9 cellular contexts compared by ENCODE assay signal in genomic region chr11:67269401-67270255, GRCh38. TPM values are rescaled to one million over a fixed set of nuclear protein-coding genes. Genes with fewer than 3 reads are reported as not detected.
A peak's percentile ranks its signal among the peaks of the same experiment; 100 is the strongest.
DNase-seq lines count a peak whose midpoint lies in the region; ATAC-seq, FAIRE-seq and TF ChIP-seq lines count a peak whose summit lies in the region.
"Had no signal": no experiment of that assay in that cellular context is flagged by ENCODE, and none has a peak within 500 bp of the region (broad histone marks: within the 10 kb centered on the region; RNA-seq: fewer than 3 reads in every experiment).

No MANE protein-coding gene starts in this region.

- H3K9me3 Mint-ChIP-seq in Calu3 (ENCODE audit: low read depth, unreplicated experiment), result no peaks in the 10 kb centered on the region

- CTCF ChIA-PET in Calu3 (lab: Charles Lee), result interaction anchor here (1.4 kb wide), 1 partner anchor 48 kb away, joined by 5 read pairs; no protein-coding TSS in a partner anchor
- CTCF ChIA-PET in endothelial cell of umbilical vein (lab: Charles Lee), result interaction anchor here (1.2 to 2.7 kb wide), 7 partner anchors 8 to 132 kb away, joined by 3 to 8 read pairs (median 6); partner anchors contain the start of genes ANKRD13D, PPP1CA and SSH3

- no peaks in the 10 kb centered on the region for H3K27me3 Mint-ChIP-seq in Calu3 (ENCODE audit: unreplicated experiment)

- H3K9me1 ChIP-seq in endothelial cell of umbilical vein (replicated peaks; ENCODE audit: control insufficient read depth, extremely low read depth, insufficient read depth, low read length), result no peaks in the 10 kb centered on the region

- peaks cover 51% of the 10 kb centered on the region for H3K36me3 Mint-ChIP-seq in Calu3 (ENCODE audit: insufficient read depth, unreplicated experiment)

- peaks cover 66% of the 10 kb centered on the region for H3K79me2 ChIP-seq in OCI-LY1 (ENCODE audit: insufficient read depth, low read length)
- peaks cover 73% of the 10 kb centered on the region for H3K79me2 ChIP-seq in endothelial cell of umbilical vein (ENCODE audit: control insufficient read depth, insufficient read depth, low read length)

- H3K27ac ChIP-seq in OCI-LY1 (ENCODE audit: low read depth, low read length, poor library complexity, severe bottlenecking), result peak overlapping the region; percentile 98
- H3K27ac ChIP-seq in endothelial cell of umbilical vein (ENCODE audit: insufficient read depth, low read depth, low read length), result no peak overlapping the region
- peak overlapping the region; percentile 99 for H3K27ac ChIP-seq in neutrophil

- no peak for FAIRE-seq in endothelial cell of umbilical vein (lab: Jason Lieb, UNC)
- FAIRE-seq: bronchial epithelial cell had no signal

- H3K4me1 ChIP-seq in OCI-LY1 (ENCODE audit: insufficient read depth, low read length, severe bottlenecking), result peaks cover 78% of the 10 kb centered on the region
- H3K4me1 ChIP-seq in endothelial cell of umbilical vein (ENCODE audit: control insufficient read depth, extremely low read depth, insufficient read depth, low read length), result peaks cover 32% of the 10 kb centered on the region
- H3K4me1 ChIP-seq in neutrophil (ENCODE audit: control insufficient read depth in 1 of 2, insufficient read depth in 1 of 2, low read depth in 1 of 2, low read length in 1 of 2), result peaks cover 75 to 83% of the 10 kb centered on the region in 2 experiments

- H4K20me1 ChIP-seq in OCI-LY1 (ENCODE audit: insufficient read depth, low read length) (no peaks in the 10 kb centered on the region), endothelial cell of umbilical vein (replicated peaks; ENCODE audit: control insufficient read depth, extremely low read depth, insufficient read depth, low read length) (no peaks in the 10 kb centered on the region)

- H3K9me2 ChIP-seq in OCI-LY1 (ENCODE audit: low read depth, low read length), result no peaks in the 10 kb centered on the region

- intact Hi-C loops in Calu3 (cut with micrococcal nuclease; ENCODE audit: unreplicated experiment) (loop anchor here (10.0 kb wide), 1 partner anchor 115 kb away; no protein-coding TSS in a partner anchor), endothelial cell of umbilical vein (cut with micrococcal nuclease) (loop anchor here (10.0 kb wide), 1 partner anchor 235 kb away; the partner anchor contains the start of genes CDK2AP2 and PITPNM1)

- H2AFZ ChIP-seq in OCI-LY1 (ENCODE audit: low read length) (no peak overlapping the region), endothelial cell of umbilical vein (ENCODE audit: low read depth, low read length) (no peak overlapping the region)

- H3K4me3 Mint-ChIP-seq in Calu3 (ENCODE audit: low read depth, unreplicated experiment), result peak overlapping the region; percentile 14

- H3K4me2 ChIP-seq in OCI-LY1 (ENCODE audit: low read length), result peak overlapping the region; percentile 93
- peak overlapping the region; percentile 59 for H3K4me2 ChIP-seq in endothelial cell of umbilical vein (ENCODE audit: insufficient read depth, low read length)

- H3K9ac ChIP-seq in OCI-LY1 (ENCODE audit: low read length) (peak overlapping the region; percentile 97), endothelial cell of umbilical vein (replicated peaks; ENCODE audit: extremely low read depth, insufficient read depth, low read length) (peak overlapping the region; percentile 1)

- peaks cover 45% of the 10 kb centered on the region for H3K36me3 ChIP-seq in OCI-LY1 (ENCODE audit: insufficient read depth, low read length)
- peaks cover 0 to 9% of the 10 kb centered on the region in 2 experiments for H3K36me3 ChIP-seq in endothelial cell of umbilical vein (ENCODE audit: control insufficient read depth in 2 of 2, extremely low read depth in 1 of 2, insufficient read depth in 2 of 2, low read length in 2 of 2)
- peaks cover 34% of the 10 kb centered on the region for H3K36me3 ChIP-seq in neutrophil

- no peaks in the 10 kb centered on the region for H3K27me3 ChIP-seq in OCI-LY1 (ENCODE audit: insufficient read depth, low read length)
- no peaks in the 10 kb centered on the region for H3K27me3 ChIP-seq in endothelial cell of umbilical vein (ENCODE audit: control insufficient read depth in 2 of 2, insufficient read depth in 2 of 2, low read length in 2 of 2)
- H3K27me3 ChIP-seq in neutrophil, result no peaks in the 10 kb centered on the region

- ATAC-seq in GM21576 (IDR thresholded peaks at IDR 0.05; ENCODE audit: unreplicated experiment) (no peak), SK-N-SH treated with all-trans-retinoic acid at 6 μM for 48 hours (no peak), HG02970 (IDR thresholded peaks at IDR 0.05; ENCODE audit: low FRiP score, unreplicated experiment) (no peak)

- dilution Hi-C loops in endothelial cell of umbilical vein (cut with MboI; ENCODE audit: extremely low pct_ligation_motif_present, low sequenced_read_pairs), result no loop called here

- TF ChIP-seq POLR2A in endothelial cell of umbilical vein (IDR thresholded peaks at IDR 0.05; ENCODE audit: low read depth, low read length), result peak; percentile 56

- peak overlapping the region; percentile 93 for H3K4me3 ChIP-seq in OCI-LY1 (ENCODE audit: low read depth, low read length, poor library complexity, severe bottlenecking)
- H3K4me3 ChIP-seq in endothelial cell of umbilical vein (replicated peaks in 1 of 3; ENCODE audit: insufficient read depth in 1 of 3, low read depth in 1 of 3, low read length in 3 of 3), result no peak overlapping the region
- H3K4me3 ChIP-seq in neutrophil (ENCODE audit: low read depth in 1 of 2, low read length in 1 of 2), result peak overlapping the region; percentile 95 to 97

- POLR2A ChIA-PET in endothelial cell of umbilical vein (lab: Charles Lee), result interaction anchor here (0.5 to 0.7 kb wide), 2 partner anchors 14 to 63 kb away, joined by 4 to 5 read pairs; no protein-coding TSS in a partner anchor

- peaks cover 9% of the 10 kb centered on the region; the same call in 1 of the 2 replicates for H3F3A ChIP-seq in OCI-LY1 (ENCODE audit: insufficient read depth, low read length)

- BruUV-seq in Calu3 (replicated peaks; lab: Mats Ljungman, UMichigan) (no TSS peak), endothelial cell of umbilical vein (replicated peaks; lab: Mats Ljungman, UMichigan) (no TSS peak)

- H3K9me3 ChIP-seq in OCI-LY1 (ENCODE audit: low read length), result no peaks in the 10 kb centered on the region
- H3K9me3 ChIP-seq in endothelial cell of umbilical vein (replicated peaks; ENCODE audit: control insufficient read depth, insufficient read depth, low read length), result no peaks in the 10 kb centered on the region
- H3K9me3 ChIP-seq in neutrophil, result no peaks in the 10 kb centered on the region

- H3K4me1 Mint-ChIP-seq in Calu3 (ENCODE audit: low read depth, unreplicated experiment), result peaks cover 27% of the 10 kb centered on the region

- H3K27ac Mint-ChIP-seq in Calu3 (ENCODE audit: unreplicated experiment), result no peak overlapping the region

- DNase-seq in Calu3 (no peak), endothelial cell of umbilical vein (ENCODE audit: low read depth, low spot score) (peak; percentile 24)
- no peak for DNase-seq in effector CD4-positive, alpha-beta T cell

- no peak for TF ChIP-seq CTCF in Calu3 (IDR thresholded peaks at IDR 0.05; ENCODE audit: unreplicated experiment)
- no peak for TF ChIP-seq CTCF in OCI-LY1 (IDR thresholded peaks at IDR 0.05; ENCODE audit: low read length)
- no peak for TF ChIP-seq CTCF in endothelial cell of umbilical vein (IDR thresholded peaks at IDR 0.05; ENCODE audit: extremely low read depth in 1 of 2, insufficient read depth in 1 of 2, low read depth in 1 of 2, low read length in 2 of 2)
- no peak for TF ChIP-seq CTCF in neutrophil (IDR thresholded peaks at IDR 0.05)

TF ChIP-seq in endothelial cell of umbilical vein, 7 proteins besides CTCF, POLR2A, EP300 and RAD21 (continues in another document):
- TF ChIP-seq MAX (IDR thresholded peaks at IDR 0.05; ENCODE audit: insufficient read depth, insufficient read length), result no peak

TF ChIP-seq in SK-N-SH treated with all-trans-retinoic acid at 6 μM for 48 hours, 23 proteins besides CTCF, POLR2A, EP300 and RAD21 (continues in another document):
- no peak for TF ChIP-seq ZFP30 (CRISPR knock-in tag; IDR thresholded peaks at IDR 0.05)

RNA-seq across cellular contexts. Expression of gene GRK2, which starts 3.4 kb away (rescaled TPM):
- total RNA-seq in Calu3 (2022), result 69.8 and 71.3 TPM in 2 replicates
- total RNA-seq in endothelial cell of umbilical vein, result 62.3 and 66.9 TPM in 2 replicates
- polyA plus RNA-seq in endothelial cell of umbilical vein, result 57.9 and 73.1 TPM in 2 replicates
- 41.3 and 53.7 TPM in 2 replicates for polyA plus RNA-seq in endothelial cell of umbilical vein (2011; cell fraction: cytosol; rRNA removed)
- 132 and 162 TPM in 2 replicates for polyA plus RNA-seq in endothelial cell of umbilical vein (2011; cell fraction: nucleus; rRNA removed)
- 41.3 and 55.6 TPM in 2 replicates for polyA plus RNA-seq in endothelial cell of umbilical vein (2012)
- 30.8 and 39.9 TPM in 2 replicates for polyA minus RNA-seq in endothelial cell of umbilical vein
- 52.9 TPM for polyA minus RNA-seq in endothelial cell of umbilical vein (2011; cell fraction: cytosol; rRNA and poly(A)+ RNA removed)
- 38.1 and 49.4 TPM in 2 replicates for polyA minus RNA-seq in endothelial cell of umbilical vein (2011; cell fraction: nucleus; rRNA and poly(A)+ RNA removed)

RNA-seq across cellular contexts. Expression of gene ANKRD13D, which starts 19.5 kb away (rescaled TPM):
- total RNA-seq in Calu3 (2022) (50.8 and 58.5 TPM in 2 replicates), endothelial cell of umbilical vein (57.5 and 69.6 TPM in 2 replicates)
- 43.5 and 51.2 TPM in 2 replicates for polyA plus RNA-seq in endothelial cell of umbilical vein
- polyA plus RNA-seq in endothelial cell of umbilical vein (2011; cell fraction: cytosol; rRNA removed), result 23.3 and 32.6 TPM in 2 replicates
- polyA plus RNA-seq in endothelial cell of umbilical vein (2011; cell fraction: nucleus; rRNA removed), result 110 TPM in 2 replicates
- 18.1 and 22.7 TPM in 2 replicates for polyA plus RNA-seq in endothelial cell of umbilical vein (2012)
- 22.4 and 23.7 TPM in 2 replicates for polyA minus RNA-seq in endothelial cell of umbilical vein
- 12.2 TPM for polyA minus RNA-seq in endothelial cell of umbilical vein (2011; cell fraction: cytosol; rRNA and poly(A)+ RNA removed)
- polyA minus RNA-seq in endothelial cell of umbilical vein (2011; cell fraction: nucleus; rRNA and poly(A)+ RNA removed), result 36.1 and 50.4 TPM in 2 replicates

RNA-seq across cellular contexts. Expression of gene SSH3, which starts 33.7 kb away (rescaled TPM):
- total RNA-seq in Calu3 (2022) (73.0 and 84.3 TPM in 2 replicates), endothelial cell of umbilical vein (16.5 and 22.5 TPM in 2 replicates)
- 14.3 and 16.4 TPM in 2 replicates for polyA plus RNA-seq in endothelial cell of umbilical vein
- polyA plus RNA-seq in endothelial cell of umbilical vein (2011; cell fraction: cytosol; rRNA removed), result 6.1 and 9.0 TPM in 2 replicates
- polyA plus RNA-seq in endothelial cell of umbilical vein (2011; cell fraction: nucleus; rRNA removed), result 44.3 and 57.9 TPM in 2 replicates
- 15.7 and 20.8 TPM in 2 replicates for polyA plus RNA-seq in endothelial cell of umbilical vein (2012)
- 5.8 and 9.4 TPM in 2 replicates for polyA minus RNA-seq in endothelial cell of umbilical vein
- polyA minus RNA-seq in endothelial cell of umbilical vein (2011; cell fraction: cytosol; rRNA and poly(A)+ RNA removed), result 15.0 TPM
- 5.3 and 12.8 TPM in 2 replicates for polyA minus RNA-seq in endothelial cell of umbilical vein (2011; cell fraction: nucleus; rRNA and poly(A)+ RNA removed)

Comparison
In these comparisons a context has a peak if more than half of its experiments do, and no peak if none do; other contexts are left out.
1. H3K4me3 ChIP-seq: peak in OCI-LY1 (single experiment) and neutrophil (2 of 2); none in endothelial cell of umbilical vein (0 of 3).